ENCODE assay signal across 15 cellular contexts in genomic region chr10:52318822-52319464, GRCh38. TPM values are rescaled to one million over a fixed set of nuclear protein-coding genes. Genes with fewer than 3 reads are reported as not detected.
DNase-seq lines count a peak whose midpoint lies in the region; ATAC-seq and TF ChIP-seq lines count a peak whose summit lies in the region.
"Had no signal": no experiment of that assay in that cellular context is flagged by ENCODE, and none has a peak within 500 bp of the region (broad histone marks: within the 10 kb centered on the region; RNA-seq: fewer than 3 reads in every experiment).

No MANE protein-coding gene starts in this region.

- peaks cover 18% of the 10 kb centered on the region for H3K27me3 Mint-ChIP-seq in activated T-helper 17 cell treated with anti-CD3 and anti-CD28 coated beads, Interleukin-2, amount 50 U/mL, for 72 hours

- no peak overlapping the region for H3K4me3 Mint-ChIP-seq in activated T-helper 17 cell treated with anti-CD3 and anti-CD28 coated beads, Interleukin-2, amount 50 U/mL, for 72 hours
- H3K4me3 Mint-ChIP-seq: CD4-positive, alpha-beta memory T cell had no signal

- H3K9me3 ChIP-seq in BE2C: no peaks in the 10 kb centered on the region

- H3K4me1 Mint-ChIP-seq in activated T-helper 17 cell treated with anti-CD3 and anti-CD28 coated beads, Interleukin-2, amount 50 U/mL, for 72 hours: no peaks in the 10 kb centered on the region

- ATAC-seq in left colon: peak; percentile 43
- ATAC-seq in activated T-helper 17 cell treated with anti-CD3 and anti-CD28 coated beads, Interleukin-2, amount 50 U/mL, for 72 hours (replicated peaks): no peak

- no peak overlapping the region for H3K27ac Mint-ChIP-seq in activated T-helper 17 cell treated with anti-CD3 and anti-CD28 coated beads, Interleukin-2, amount 50 U/mL, for 72 hours
- H3K27ac Mint-ChIP-seq: CD4-positive, alpha-beta memory T cell had no signal

- DNase-seq in ACHN (peak; percentile 78), HS-27A (ENCODE audit: low read depth) (peak; percentile 66), astrocyte of the hippocampus (ENCODE audit: low read depth, low spot score) (peak; percentile 74), left colon (no peak), amygdala (lab: John Stamatoyannopoulos, UW) (no peak), BE2C (no peak), NAMALWA (ENCODE audit: low spot score) (no peak)
- DNase-seq: activated CD4-positive, alpha-beta T cell treated with anti-CD3 and anti-CD28 coated beads, Interleukin-2, amount 50 U/mL, for 4 hours; anterior cingulate cortex; CD4-positive, alpha-beta memory T cell; head of caudate nucleus; NCI-H1092 treated with DMSO at 0.1 percent for 48 hours; RPMI8226 had no signal

- H3K27me3 ChIP-seq in BE2C: no peaks in the 10 kb centered on the region

- in situ Hi-C loops in ACHN (cut with HindIII; ENCODE audit: low pct_ligation_motif_present, low pct_unique_long_range_greater_than_20kb, low sequenced_read_pairs): loop anchor here (25.0 kb wide), 1 partner anchor 243 kb away; no protein-coding TSS in a partner anchor

- intact Hi-C loops in left colon (cut with DNase I, micrococcal nuclease): no loop called here

- H3K4me1 ChIP-seq in BE2C: no peaks in the 10 kb centered on the region

- no peak overlapping the region for H3K4me3 ChIP-seq in BE2C (ENCODE audit: low read depth, low read length)

- no peaks in the 10 kb centered on the region for H3K36me3 Mint-ChIP-seq in activated T-helper 17 cell treated with anti-CD3 and anti-CD28 coated beads, Interleukin-2, amount 50 U/mL, for 72 hours (ENCODE audit: low read depth)
- H3K36me3 Mint-ChIP-seq: CD4-positive, alpha-beta memory T cell had no signal

- peaks cover 6% of the 10 kb centered on the region for H3K9me3 Mint-ChIP-seq in activated T-helper 17 cell treated with anti-CD3 and anti-CD28 coated beads, Interleukin-2, amount 50 U/mL, for 72 hours
- H3K9me3 Mint-ChIP-seq: nephron had no signal

- no peak for TF ChIP-seq CTCF in BE2C (IDR thresholded peaks at IDR 0.05; ENCODE audit: low read depth, low read length)

- H3K36me3 ChIP-seq in BE2C: no peaks in the 10 kb centered on the region

RNA-seq across cellular contexts. Expression of gene DKK1, which starts 4.9 kb away (rescaled TPM):
- 1 to 10 TPM in 1 of 2 donors, not detected in 1; 3.2 TPM for total RNA-seq in left colon
- not detected for total RNA-seq in activated T-helper 17 cell treated with anti-CD3 and anti-CD28 coated beads, Interleukin-2, amount 50 U/mL, for 72 hours
- 3.3 TPM for polyA plus RNA-seq in BE2C (2012; ENCODE audit: insufficient read depth, insufficient read length, low read depth)
- total RNA-seq: CD4-positive, alpha-beta memory T cell had no signal
- polyA plus RNA-seq: CD4-positive, alpha-beta memory T cell had no signal

Comparison
In these comparisons a context has a peak if more than half of its experiments do, and no peak if none do; other contexts are left out.
1. DNase-seq: peak in ACHN (single experiment), HS-27A (single experiment) and astrocyte of the hippocampus (single experiment); none in left colon (0 of 2), amygdala (0 of 56), BE2C (single experiment) and NAMALWA (single experiment).